ENCODE assay signal across 27 cellular contexts in genomic region chr5:139695183-139695573, GRCh38.
"Had no signal": no experiment of that assay in that cellular context is flagged by ENCODE, and none has a peak within 500 bp of the region (broad histone marks: within the 10 kb centered on the region; RNA-seq: fewer than 3 reads in every experiment).

No MANE protein-coding gene starts in this region.

- H3K27me3 ChIP-seq: gastroesophageal sphincter, right atrium auricular region, suprapubic skin, tibial artery had no signal

- H3K9me3 Mint-ChIP-seq: activated CD4-positive, alpha-beta memory T cell treated with anti-CD3 and anti-CD28 coated beads, Interleukin-2, amount 10 ng/mL, durations not matched to agents 7 days and 5 days; activated CD4-positive, alpha-beta T cell treated with anti-CD3 and anti-CD28 coated beads, Interleukin-2, amount 10 ng/mL, durations not matched to agents 7 days and 5 days; activated naive CD4-positive, alpha-beta T cell treated with anti-CD3 and anti-CD28 coated beads, Interleukin-2, amount 50 U/mL, for 72 hours; effector memory CD8-positive, alpha-beta T cell; nephron progenitor cell; T-helper 1 cell treated with Interleukin-12 subunit alpha and Interleukin-12 subunit beta and Interleukin-4 antibody, amounts not matched to agents 30 μg/mL and 1 μg/mL, for 36 hours had no signal

- H3K27ac Mint-ChIP-seq: activated CD4-positive, alpha-beta memory T cell treated with anti-CD3 and anti-CD28 coated beads, Interleukin-2, amount 10 ng/mL, durations not matched to agents 7 days and 5 days; activated CD4-positive, alpha-beta T cell treated with anti-CD3 and anti-CD28 coated beads, Interleukin-2, amount 10 ng/mL, durations not matched to agents 7 days and 5 days; activated naive CD4-positive, alpha-beta T cell treated with anti-CD3 and anti-CD28 coated beads, Interleukin-2, amount 50 U/mL, for 72 hours; nephron progenitor cell; T-helper 1 cell treated with Interleukin-12 subunit alpha and Interleukin-12 subunit beta and Interleukin-4 antibody, amounts not matched to agents 30 μg/mL and 1 μg/mL, for 36 hours had no signal

- H3K36me3 Mint-ChIP-seq: activated naive CD4-positive, alpha-beta T cell treated with anti-CD3 and anti-CD28 coated beads, Interleukin-2, amount 50 U/mL, for 72 hours had no signal

- H3K4me3 Mint-ChIP-seq: activated CD4-positive, alpha-beta memory T cell treated with anti-CD3 and anti-CD28 coated beads, Interleukin-2, amount 10 ng/mL, durations not matched to agents 7 days and 5 days; activated CD4-positive, alpha-beta T cell treated with anti-CD3 and anti-CD28 coated beads, Interleukin-2, amount 10 ng/mL, durations not matched to agents 7 days and 5 days; nephron progenitor cell; T-helper 1 cell treated with Interleukin-12 subunit alpha and Interleukin-12 subunit beta and Interleukin-4 antibody, amounts not matched to agents 30 μg/mL and 1 μg/mL, for 36 hours had no signal

- H3K9ac ChIP-seq: parathyroid adenoma had no signal

- H3K36me3 ChIP-seq: gastroesophageal sphincter, right atrium auricular region, suprapubic skin, tibial artery, WERI-Rb-1 had no signal

- H3K79me2 ChIP-seq: parathyroid adenoma had no signal

- H2AFZ ChIP-seq: parathyroid adenoma had no signal

- H3K9me3 ChIP-seq: gastroesophageal sphincter, right atrium auricular region, suprapubic skin, tibial artery had no signal

- DNase-seq: activated CD4-positive, alpha-beta memory T cell treated with anti-CD3 and anti-CD28 coated beads, Interleukin-2, amount 10 ng/mL, durations not matched to agents 7 days and 5 days; activated CD4-positive, alpha-beta T cell treated with anti-CD3 and anti-CD28 coated beads, Interleukin-2, amount 10 ng/mL, durations not matched to agents 7 days and 5 days; activated CD4-positive, CD25-positive, alpha-beta regulatory T cell treated with anti-CD3 and anti-CD28 coated beads, Interleukin-2, amount 50 U/mL, for 72 hours; activated naive CD4-positive, alpha-beta T cell; activated T-cell treated with anti-CD3 and anti-CD28 coated beads, Interleukin-2, amount 50 U/mL, for 48 hours; effector memory CD8-positive, alpha-beta T cell; hippocampal formation; left cardiac atrium; mammary epithelial cell; midbrain; nephron progenitor cell; stimulated activated CD4-positive, alpha-beta T cell treated with anti-CD3 and anti-CD28 coated beads, Interleukin-15, amount 100 ng/mL, for 24 hours; stimulated activated CD4-positive, alpha-beta T cell treated with anti-CD3 and anti-CD28 coated beads, Interleukin-2, amount 100 ng/mL, for 24 hours; stimulated activated naive CD4-positive, alpha-beta T cell; SW 1271; T-helper 9 cell; tibial artery; WERI-Rb-1 had no signal

- H3K4me3 ChIP-seq: coronary artery, gastroesophageal sphincter, right atrium auricular region, suprapubic skin, tibial artery had no signal

- FAIRE-seq: endothelial cell of umbilical vein, keratinocyte had no signal

- H3K27ac ChIP-seq: parathyroid adenoma, right atrium auricular region, suprapubic skin, WERI-Rb-1 had no signal
